23 cellular contexts compared by ENCODE assay signal in the genomic region with DNA sequence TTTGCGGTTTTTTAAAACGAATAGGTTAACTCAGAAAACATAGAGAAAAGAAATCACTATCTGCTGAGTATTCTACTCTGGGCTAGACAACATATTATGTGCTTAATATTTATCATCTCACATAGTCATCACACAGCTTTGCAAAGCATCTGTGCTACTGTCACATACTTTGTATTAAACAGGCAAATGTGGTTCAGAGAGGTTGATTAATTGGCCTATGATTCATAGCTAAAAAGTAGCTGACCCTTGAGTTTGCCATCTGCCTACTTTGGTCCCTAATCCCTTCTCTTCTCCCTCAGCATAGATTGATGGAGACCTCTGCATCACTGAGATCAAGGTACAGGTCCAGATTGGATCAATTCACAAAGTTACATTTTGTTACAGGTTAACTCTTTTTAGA. TPM values are rescaled to one million over a fixed set of nuclear protein-coding genes. Genes with fewer than 3 reads are reported as not detected.
DNase-seq lines count a peak whose midpoint lies in the region; ATAC-seq, FAIRE-seq and TF ChIP-seq lines count a peak whose summit lies in the region.
"Had no signal": no experiment of that assay in that cellular context is flagged by ENCODE, and none has a peak within 500 bp of the region (broad histone marks: within the 10 kb centered on the region; RNA-seq: fewer than 3 reads in every experiment).

No MANE protein-coding gene starts in this region.

- H3K27me3 Mint-ChIP-seq in stimulated activated memory B cell treated with anti-CD40 and anti-IgM and Interleukin-4, amounts not matched to agents 10 μg/mL and 1 μg/mL and 100 μg/mL, for 72 hours, result no peaks in the 10 kb centered on the region
- H3K27me3 Mint-ChIP-seq: B cell had no signal

- no peak overlapping the region for H3K4me2 ChIP-seq in osteoblast (ENCODE audit: insufficient read depth, low read length)
- H3K4me2 ChIP-seq: BLaER1 treated with 17β-estradiol and CSF1 and Interleukin-3, amounts not matched to agents 10 nM and 100 nM; GM23338 had no signal

- H3K79me2 ChIP-seq in osteoblast (ENCODE audit: insufficient read depth, low read length), result peaks cover 2% of the 10 kb centered on the region

- H3K4me1 ChIP-seq in osteoblast (ENCODE audit: insufficient read depth, low read length), result peaks cover 15% of the 10 kb centered on the region
- H3K4me1 ChIP-seq: BLaER1 treated with 17β-estradiol and CSF1 and Interleukin-3, amounts not matched to agents 10 nM and 100 nM had no signal

- H3K36me3 ChIP-seq in osteoblast (ENCODE audit: insufficient read depth, low read length), result peaks cover 8% of the 10 kb centered on the region
- H3K36me3 ChIP-seq: BLaER1 treated with 17β-estradiol and CSF1 and Interleukin-3, amounts not matched to agents 10 nM and 100 nM had no signal

- H3K27ac Mint-ChIP-seq in stimulated activated memory B cell treated with anti-CD40 and anti-IgM and Interleukin-4, amounts not matched to agents 10 μg/mL and 1 μg/mL and 100 μg/mL, for 72 hours, result no peak overlapping the region
- H3K27ac Mint-ChIP-seq: B cell; CD8-positive, alpha-beta T cell; GM23338; HFFc6 had no signal

- no peak overlapping the region for H3K4me3 ChIP-seq in osteoblast (ENCODE audit: insufficient read depth, low read length)
- H3K4me3 ChIP-seq: BLaER1 treated with 17β-estradiol and CSF1 and Interleukin-3, amounts not matched to agents 10 nM and 100 nM; GM23338; K562 had no signal

- no peaks in the 10 kb centered on the region for H3K36me3 Mint-ChIP-seq in stimulated activated memory B cell treated with anti-CD40 and anti-IgM and Interleukin-4, amounts not matched to agents 10 μg/mL and 1 μg/mL and 100 μg/mL, for 72 hours
- H3K36me3 Mint-ChIP-seq: CD8-positive, alpha-beta T cell had no signal

- H3K9me3 ChIP-seq in osteoblast (ENCODE audit: low read depth, low read length), result no peaks in the 10 kb centered on the region
- H3K9me3 ChIP-seq: BLaER1 treated with 17β-estradiol and CSF1 and Interleukin-3, amounts not matched to agents 10 nM and 100 nM had no signal

- no peak overlapping the region for H2AFZ ChIP-seq in osteoblast (ENCODE audit: low read length)
- H2AFZ ChIP-seq: GM23338 had no signal

- no peaks in the 10 kb centered on the region for H3K27me3 ChIP-seq in osteoblast (ENCODE audit: insufficient read depth, low read length)
- H3K27me3 ChIP-seq: BLaER1 treated with 17β-estradiol and CSF1 and Interleukin-3, amounts not matched to agents 10 nM and 100 nM had no signal

- H3K4me1 Mint-ChIP-seq in stimulated activated memory B cell treated with anti-CD40 and anti-IgM and Interleukin-4, amounts not matched to agents 10 μg/mL and 1 μg/mL and 100 μg/mL, for 72 hours, result no peaks in the 10 kb centered on the region
- H3K4me1 Mint-ChIP-seq: B cell, GM23338 had no signal

- TF ChIP-seq CTCF in osteoblast (IDR thresholded peaks at IDR 0.05; ENCODE audit: extremely low read depth, low read depth, low read length) (no peak), GM20000 (IDR thresholded peaks at IDR 0.05; ENCODE audit: extremely low read depth, missing control alignments) (no peak)

- peak; percentile 80 for FAIRE-seq in HTR-8/SVneo (lab: Jason Lieb, UNC)
- FAIRE-seq: GM19239, K562 had no signal

- peak; percentile 51 for DNase-seq in A172 (ENCODE audit: low spot score)
- DNase-seq in HTR-8/SVneo (ENCODE audit: insufficient read length, low spot score), result no peak
- peak; percentile 21 for DNase-seq in NCI-H524 treated with DMSO at 0.1 percent for 48 hours (lab: John Stamatoyannopoulos, UW)
- DNase-seq in osteoblast (ENCODE audit: insufficient read length, low spot score, missing footprints), result no peak
- DNase-seq in GM20000 (ENCODE audit: low spot score), result no peak
- DNase-seq: 8988T; Calu3; CD8-positive, alpha-beta T cell; DMS79 treated with DMSO at 0.1 percent for 48 hours; GF-D8; H7; HFFc6; IMR-90 had no signal

- ATAC-seq in HG03469 (IDR thresholded peaks at IDR 0.05; ENCODE audit: unreplicated experiment) (no peak), GM18498 (IDR thresholded peaks at IDR 0.05; ENCODE audit: unreplicated experiment) (no peak)
- no peak for ATAC-seq in stimulated activated memory B cell treated with anti-CD40 and anti-IgM and Interleukin-4, amounts not matched to agents 10 μg/mL and 1 μg/mL and 100 μg/mL, for 72 hours
- ATAC-seq: CD8-positive, alpha-beta T cell; GM23338; HCT116; K562 had no signal

- no peaks in the 10 kb centered on the region for H4K20me1 ChIP-seq in osteoblast (ENCODE audit: insufficient read depth, low read length)
- H4K20me1 ChIP-seq: BLaER1 treated with 17β-estradiol and CSF1 and Interleukin-3, amounts not matched to agents 10 nM and 100 nM had no signal

- peak overlapping the region; percentile 90 for H3K27ac ChIP-seq in osteoblast (ENCODE audit: low read depth, low read length)
- H3K27ac ChIP-seq: BLaER1 treated with 17β-estradiol and CSF1 and Interleukin-3, amounts not matched to agents 10 nM and 100 nM had no signal

- no peak overlapping the region for H3K4me3 Mint-ChIP-seq in stimulated activated memory B cell treated with anti-CD40 and anti-IgM and Interleukin-4, amounts not matched to agents 10 μg/mL and 1 μg/mL and 100 μg/mL, for 72 hours
- H3K4me3 Mint-ChIP-seq: B cell; CD8-positive, alpha-beta T cell; GM23338; HFFc6 had no signal

- no peaks in the 10 kb centered on the region for H3K9me3 Mint-ChIP-seq in stimulated activated memory B cell treated with anti-CD40 and anti-IgM and Interleukin-4, amounts not matched to agents 10 μg/mL and 1 μg/mL and 100 μg/mL, for 72 hours
- H3K9me3 Mint-ChIP-seq: CD8-positive, alpha-beta T cell had no signal

RNA-seq across cellular contexts. Expression of a gene that starts 21.4 kb away (rescaled TPM):
- 26.2 and 32.3 TPM in 2 replicates for total RNA-seq in A172 (2014; rRNA removed; shearing (Covaris generic))
- 6.9 and 11.5 TPM in 2 replicates for total RNA-seq in osteoblast
- total RNA-seq: B cell; Calu3; CD8-positive, alpha-beta T cell; GM23338; H7; HFFc6; HT1080; IMR-90; K562 had no signal

Comparison
In these comparisons a context has a peak if more than half of its experiments do, and no peak if none do; other contexts are left out.
1. DNase-seq: peak in A172 (single experiment) and NCI-H524 treated with DMSO at 0.1 percent for 48 hours (single experiment); none in HTR-8/SVneo (single experiment), osteoblast (single experiment) and GM20000 (single experiment).